Comparison of ENCODE assay signal across 8 cellular contexts in the genomic region with DNA sequence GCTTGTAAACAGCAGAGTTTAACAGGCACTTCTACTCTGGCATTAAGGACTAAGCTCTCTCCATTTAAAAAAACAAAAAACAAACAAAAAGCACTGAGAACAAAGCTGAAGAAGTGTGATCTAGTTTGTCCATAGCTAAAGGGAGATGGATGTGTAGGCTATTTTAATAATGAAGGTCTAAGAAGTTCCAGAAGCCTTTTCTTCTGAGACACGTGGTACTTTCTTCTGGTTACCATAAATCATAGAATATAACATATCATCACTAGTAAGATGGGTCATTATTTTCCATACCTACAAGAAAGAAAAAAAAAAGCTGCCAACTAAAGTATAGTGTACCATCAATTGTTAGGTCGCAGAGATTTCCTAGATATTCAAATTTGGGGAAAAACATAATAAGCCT. TPM values are rescaled to one million over a fixed set of nuclear protein-coding genes. Genes with fewer than 3 reads are reported as not detected.
A peak's percentile ranks its signal among the peaks of the same experiment; 100 is the strongest.
DNase-seq lines count a peak whose midpoint lies in the region; ATAC-seq, FAIRE-seq and TF ChIP-seq lines count a peak whose summit lies in the region.

No MANE protein-coding gene starts in this region.

- peaks cover 24% of the 10 kb centered on the region for H3K4me1 Mint-ChIP-seq in activated T-cell treated with anti-CD3 and anti-CD28 coated beads, Interleukin-2, amount 50 U/mL, for 4 hours (ENCODE audit: low read depth)
- H3K4me1 Mint-ChIP-seq in stimulated activated naive CD8-positive, alpha-beta T cell treated with anti-CD3 and anti-CD28 coated beads, Interleukin-15, amount 100 ng/mL, for 72 hours: peaks cover 22% of the 10 kb centered on the region

- no peak overlapping the region for H3K27ac ChIP-seq in OCI-LY7 (ENCODE audit: low read depth, low read length, poor library complexity, severe bottlenecking)

- peak overlapping the region; percentile 29 for H3K4me3 Mint-ChIP-seq in activated T-cell treated with anti-CD3 and anti-CD28 coated beads, Interleukin-2, amount 50 U/mL, for 4 hours
- H3K4me3 Mint-ChIP-seq in stimulated activated naive CD8-positive, alpha-beta T cell treated with anti-CD3 and anti-CD28 coated beads, Interleukin-15, amount 100 ng/mL, for 72 hours: peak overlapping the region; percentile 41 to 61

- no peak for TF ChIP-seq CTCF in OCI-LY7 (conservative IDR thresholded peaks at IDR 0.05; ENCODE audit: low read length)
- TF ChIP-seq CTCF in D721Med (IDR thresholded peaks at IDR 0.05; ENCODE audit: insufficient read depth, missing control alignments): no peak

- peaks cover 42% of the 10 kb centered on the region for H3K79me2 ChIP-seq in OCI-LY7 (ENCODE audit: insufficient read depth, low read depth, low read length)

- FAIRE-seq in D721Med (lab: Jason Lieb, UNC): no peak

- no TSS peak for BruUV-seq in OCI-LY7 (replicated peaks; lab: Mats Ljungman, UMichigan)

- no peaks in the 10 kb centered on the region for H3K36me3 ChIP-seq in OCI-LY7 (ENCODE audit: insufficient read depth, low read length)

- no peaks in the 10 kb centered on the region for H3K9me3 Mint-ChIP-seq in activated T-cell treated with anti-CD3 and anti-CD28 coated beads, Interleukin-2, amount 50 U/mL, for 4 hours
- no peaks in the 10 kb centered on the region for H3K9me3 Mint-ChIP-seq in stimulated activated naive CD8-positive, alpha-beta T cell treated with anti-CD3 and anti-CD28 coated beads, Interleukin-15, amount 100 ng/mL, for 72 hours

- no peak for ATAC-seq in activated T-cell treated with anti-CD3 and anti-CD28 coated beads, Interleukin-2, amount 50 U/mL, for 4 hours
- ATAC-seq in stimulated activated naive CD8-positive, alpha-beta T cell treated with anti-CD3 and anti-CD28 coated beads, Interleukin-15, amount 100 ng/mL, for 72 hours: no peak
- ATAC-seq in GM19452 (IDR thresholded peaks at IDR 0.05; ENCODE audit: unreplicated experiment) (no peak), GM19328 (IDR thresholded peaks at IDR 0.05; ENCODE audit: unreplicated experiment) (no peak)

- H3K4me3 ChIP-seq in OCI-LY7 (ENCODE audit: low read depth, low read length, poor library complexity, severe bottlenecking): peak overlapping the region; percentile 85

- no peaks in the 10 kb centered on the region for H3K27me3 Mint-ChIP-seq in activated T-cell treated with anti-CD3 and anti-CD28 coated beads, Interleukin-2, amount 50 U/mL, for 4 hours (ENCODE audit: low read depth)
- no peaks in the 10 kb centered on the region for H3K27me3 Mint-ChIP-seq in stimulated activated naive CD8-positive, alpha-beta T cell treated with anti-CD3 and anti-CD28 coated beads, Interleukin-15, amount 100 ng/mL, for 72 hours

- H3K9me2 ChIP-seq in OCI-LY7 (ENCODE audit: insufficient read depth, low read length): no peaks in the 10 kb centered on the region

- H3K27ac Mint-ChIP-seq in stimulated activated naive CD8-positive, alpha-beta T cell treated with anti-CD3 and anti-CD28 coated beads, Interleukin-15, amount 100 ng/mL, for 72 hours: peak overlapping the region in 1 of 2 donors; percentile 61

- CTCF ChIA-PET in OCI-LY7 (lab: Charles Lee; ENCODE audit: unreplicated experiment): interaction anchor here (1.2 kb wide), 1 partner anchor 19 kb away, joined by 3 read pairs; no protein-coding TSS in a partner anchor

- intact Hi-C loops in OCI-LY7 (cut with micrococcal nuclease; ENCODE audit: unreplicated experiment): loop anchor here (2.0 kb wide), 1 partner anchor 164 kb away; no protein-coding TSS in a partner anchor

- no peak for DNase-seq in activated T-cell treated with anti-CD3 and anti-CD28 coated beads, Interleukin-2, amount 50 U/mL, for 4 hours
- no peak for DNase-seq in activated T-cell treated with anti-CD3 and anti-CD28 coated beads, Interleukin-2, amount 50 U/mL, for 48 hours
- DNase-seq in OCI-LY7 (ENCODE audit: low spot score) (peak; percentile 38), epidermal melanocyte (ENCODE audit: insufficient read length, low spot score) (peak; percentile 12), D721Med (ENCODE audit: insufficient read length, low spot score) (no peak)
- no peak for DNase-seq in stimulated activated naive CD8-positive, alpha-beta T cell treated with anti-CD3 and anti-CD28 coated beads, Interleukin-15, amount 100 ng/mL, for 72 hours

- POLR2A ChIA-PET in OCI-LY7 (lab: Charles Lee): interaction anchor here (0.5 to 2.4 kb wide), 8 partner anchors 24 to 1784 kb away, joined by 3 to 6 read pairs (median 3); a partner anchor contains a TSS

- H3K9me3 ChIP-seq in OCI-LY7 (ENCODE audit: low read length): no peaks in the 10 kb centered on the region

- no peaks in the 10 kb centered on the region for H3K36me3 Mint-ChIP-seq in activated T-cell treated with anti-CD3 and anti-CD28 coated beads, Interleukin-2, amount 50 U/mL, for 4 hours (ENCODE audit: insufficient read depth)

- H3K4me1 ChIP-seq in OCI-LY7 (ENCODE audit: insufficient read depth, low read length, poor library complexity, severe bottlenecking): peaks cover 16% of the 10 kb centered on the region

- peak overlapping the region; percentile 76 for H3K4me2 ChIP-seq in OCI-LY7 (ENCODE audit: low read length)

- H4K20me1 ChIP-seq in OCI-LY7 (ENCODE audit: insufficient read depth, low read length): no peaks in the 10 kb centered on the region

- peak overlapping the region; percentile 80; the same call in 1 of the 2 replicates for H2AFZ ChIP-seq in OCI-LY7 (ENCODE audit: low read length)

RNA-seq across cellular contexts. Expression of a gene that starts 0.7 kb away (rescaled TPM):
- total RNA-seq in activated T-cell treated with anti-CD3 and anti-CD28 coated beads, Interleukin-2, amount 50 U/mL, for 4 hours: 10 to 100 TPM; 23.8 to 29.5 (median 26.7) TPM
- 5.4 and 6.3 TPM in 2 replicates for total RNA-seq in OCI-LY7 (2014; rRNA removed; shearing (Covaris generic))
- total RNA-seq in OCI-LY7 (2022): 32.9 and 38.7 TPM in 2 replicates

Comparison
In these comparisons a context has a peak if more than half of its experiments do, and no peak if none do; other contexts are left out.
1. DNase-seq: peak in OCI-LY7 (single experiment) and epidermal melanocyte (single experiment); none in activated T-cell treated with anti-CD3 and anti-CD28 coated beads, Interleukin-2, amount 50 U/mL, for 4 hours (single experiment), activated T-cell treated with anti-CD3 and anti-CD28 coated beads, Interleukin-2, amount 50 U/mL, for 48 hours (0 of 2), stimulated activated naive CD8-positive, alpha-beta T cell treated with anti-CD3 and anti-CD28 coated beads, Interleukin-15, amount 100 ng/mL, for 72 hours (0 of 2) and D721Med (single experiment).